In the genomic region with DNA sequence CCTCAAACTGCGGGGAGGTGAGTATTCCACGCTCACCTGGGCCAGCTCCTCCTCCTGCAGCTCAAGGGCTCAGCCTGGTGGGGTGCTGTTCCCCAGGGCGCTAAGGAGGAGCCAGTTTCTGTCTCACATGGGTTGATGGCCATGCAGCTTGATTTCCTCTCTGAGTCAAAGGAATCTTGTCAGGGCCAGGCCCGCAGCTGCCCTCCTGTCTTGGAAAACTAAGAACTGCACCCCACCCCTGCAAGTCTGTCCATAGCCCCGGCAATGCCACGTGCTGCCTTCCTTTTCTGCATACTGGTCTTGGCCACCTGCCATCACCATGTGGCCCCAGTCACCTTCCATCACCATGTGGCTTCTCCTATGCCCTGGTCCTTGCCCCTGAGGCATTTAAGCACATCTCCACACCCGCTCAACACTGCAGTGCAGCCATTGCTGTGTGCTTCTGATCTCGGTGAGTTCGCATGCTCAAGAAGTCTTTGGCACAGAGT, we compare ENCODE assay signal across 1 cellular context.
TF ChIP-seq lines count a peak whose summit lies in the region.

No MANE protein-coding gene starts in this region.

TF ChIP-seq in K562, 482 proteins besides CTCF, POLR2A, EP300 and RAD21 (continued from another document):
- TF ChIP-seq RNF219 (CRISPR knock-in tag; IDR thresholded peaks at IDR 0.05), result no peak
- no peak for TF ChIP-seq MED1 (CRISPR knock-in tag; IDR thresholded peaks at IDR 0.05; ENCODE audit: borderline replicate concordance)
- no peak; the same call in 1 of the 2 replicates for TF ChIP-seq FOXP4 (CRISPR knock-in tag; IDR thresholded peaks at IDR 0.05; ENCODE audit: borderline replicate concordance)
- no peak for TF ChIP-seq RBM25 (IDR thresholded peaks at IDR 0.05; ENCODE audit: low read depth, low read length, severe bottlenecking)
- TF ChIP-seq, protein P1, sequence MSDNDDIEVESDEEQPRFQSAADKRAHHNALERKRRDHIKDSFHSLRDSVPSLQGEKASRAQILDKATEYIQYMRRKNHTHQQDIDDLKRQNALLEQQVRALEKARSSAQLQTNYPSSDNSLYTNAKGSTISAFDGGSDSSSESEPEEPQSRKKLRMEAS (CRISPR knock-in tag; IDR thresholded peaks at IDR 0.05), result peak; percentile 87; the same call in 1 of the 2 replicates
- no peak for TF ChIP-seq CHD1 (IDR thresholded peaks at IDR 0.05; ENCODE audit: low read length)
- TF ChIP-seq CREM (IDR thresholded peaks at IDR 0.05; ENCODE audit: low read depth), result no peak
- no peak for TF ChIP-seq THAP12 (CRISPR knock-in tag; IDR thresholded peaks at IDR 0.05)
- no peak for TF ChIP-seq ERF (CRISPR knock-in tag; IDR thresholded peaks at IDR 0.05)
- TF ChIP-seq NRF1 (conservative IDR thresholded peaks at IDR 0.05 in 1 of 2, IDR thresholded peaks at IDR 0.05 in 1 of 2), result no peak
- no peak for TF ChIP-seq MYC (IDR thresholded peaks at IDR 0.05; ENCODE audit: low read depth, low read length)
- peak; percentile 85 for TF ChIP-seq MYC (CRISPR knock-in tag; IDR thresholded peaks at IDR 0.05; ENCODE audit: borderline replicate concordance, low read depth)
- TF ChIP-seq ZNF354B (CRISPR knock-in tag; IDR thresholded peaks at IDR 0.05), result no peak
- no peak for TF ChIP-seq HCFC1 (IDR thresholded peaks at IDR 0.05; ENCODE audit: low read depth, low read length)
- TF ChIP-seq FOXO4 (CRISPR knock-in tag; IDR thresholded peaks at IDR 0.05), result no peak
- TF ChIP-seq IRF2 (CRISPR knock-in tag; IDR thresholded peaks at IDR 0.05), result peak; percentile 89; the same call in 1 of the 2 replicates
- 0 out of 2 replicates have a peak, but pooled peaks have one; percentile 35 for TF ChIP-seq DIDO1 (tag; IDR thresholded peaks at IDR 0.05; ENCODE audit: low read depth)
- TF ChIP-seq, protein P2, sequence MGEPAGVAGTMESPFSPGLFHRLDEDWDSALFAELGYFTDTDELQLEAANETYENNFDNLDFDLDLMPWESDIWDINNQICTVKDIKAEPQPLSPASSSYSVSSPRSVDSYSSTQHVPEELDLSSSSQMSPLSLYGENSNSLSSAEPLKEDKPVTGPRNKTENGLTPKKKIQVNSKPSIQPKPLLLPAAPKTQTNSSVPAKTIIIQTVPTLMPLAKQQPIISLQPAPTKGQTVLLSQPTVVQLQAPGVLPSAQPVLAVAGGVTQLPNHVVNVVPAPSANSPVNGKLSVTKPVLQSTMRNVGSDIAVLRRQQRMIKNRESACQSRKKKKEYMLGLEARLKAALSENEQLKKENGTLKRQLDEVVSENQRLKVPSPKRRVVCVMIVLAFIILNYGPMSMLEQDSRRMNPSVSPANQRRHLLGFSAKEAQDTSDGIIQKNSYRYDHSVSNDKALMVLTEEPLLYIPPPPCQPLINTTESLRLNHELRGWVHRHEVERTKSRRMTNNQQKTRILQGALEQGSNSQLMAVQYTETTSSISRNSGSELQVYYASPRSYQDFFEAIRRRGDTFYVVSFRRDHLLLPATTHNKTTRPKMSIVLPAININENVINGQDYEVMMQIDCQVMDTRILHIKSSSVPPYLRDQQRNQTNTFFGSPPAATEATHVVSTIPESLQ (CRISPR knock-in tag; IDR thresholded peaks at IDR 0.05), result no peak
TF ChIP-seq in K562: peak in this region for 25.
